Comparison of ENCODE assay signal across 13 cellular contexts in genomic region chr14:95184413-95184790, GRCh38. TPM values are rescaled to one million over a fixed set of nuclear protein-coding genes. Genes with fewer than 3 reads are reported as not detected.
A peak's percentile ranks its signal among the peaks of the same experiment; 100 is the strongest.
DNase-seq lines count a peak whose midpoint lies in the region; ATAC-seq and TF ChIP-seq lines count a peak whose summit lies in the region.
"Had no signal": no experiment of that assay in that cellular context is flagged by ENCODE, and none has a peak within 500 bp of the region (broad histone marks: within the 10 kb centered on the region; RNA-seq: fewer than 3 reads in every experiment).

No MANE protein-coding gene starts in this region.

- no peaks in the 10 kb centered on the region for H3K9me3 ChIP-seq in skeletal muscle tissue (ENCODE audit: control insufficient read depth in 3 of 3, low read length in 3 of 3)
- peaks cover 6% of the 10 kb centered on the region for H3K9me3 ChIP-seq in neural progenitor cell (ENCODE audit: low read depth)

- no peak for DNase-seq in Calu3
- peak; percentile 65 for DNase-seq in coronary artery (ENCODE audit: low spot score)
- DNase-seq in stimulated activated effector memory CD8-positive, alpha-beta T cell treated with anti-CD3 and anti-CD28 coated beads, Interleukin-12 subunit alpha, Interleukin-12 subunit beta, amount 100 ng/mL, for 72 hours (ENCODE audit: low spot score in 2 of 2) = no peak
- no peak for DNase-seq in neural progenitor cell (ENCODE audit: low spot score)
- DNase-seq in Kasumi-1 (lab: John Stamatoyannopoulos, UW) = no peak
- DNase-seq: erythroblast, GM23248, RPMI8226, T-helper 2 cell had no signal

- H3K9me3 Mint-ChIP-seq in Calu3 (ENCODE audit: low read depth, unreplicated experiment) (no peaks in the 10 kb centered on the region), neural progenitor cell (peaks cover 10% of the 10 kb centered on the region)
- H3K9me3 Mint-ChIP-seq in stimulated activated effector memory CD8-positive, alpha-beta T cell treated with anti-CD3 and anti-CD28 coated beads, Interleukin-12 subunit alpha, Interleukin-12 subunit beta, amount 100 ng/mL, for 72 hours = no peaks in the 10 kb centered on the region

- ATAC-seq in stimulated activated effector memory CD8-positive, alpha-beta T cell treated with anti-CD3 and anti-CD28 coated beads, Interleukin-12 subunit alpha, Interleukin-12 subunit beta, amount 100 ng/mL, for 72 hours = no peak
- no peak for ATAC-seq in GM19463 (IDR thresholded peaks at IDR 0.05; ENCODE audit: unreplicated experiment)
- ATAC-seq: activated naive CD4-positive, alpha-beta T cell treated with anti-CD3 and anti-CD28 coated beads, Interleukin-2, amount 50 U/mL, for 72 hours had no signal

- peak overlapping the region; percentile 17 to 70 for H3K27ac ChIP-seq in coronary artery
- peak overlapping the region; percentile 21 for H3K27ac ChIP-seq in layer of hippocampus (ENCODE audit: low read depth, low read length)
- peak overlapping the region; percentile 77 for H3K27ac ChIP-seq in skeletal muscle tissue (ENCODE audit: low read depth, low read length)
- no peak overlapping the region for H3K27ac ChIP-seq in neural progenitor cell
- H3K27ac ChIP-seq: GM23248 had no signal

- H3K36me3 Mint-ChIP-seq in Calu3 (ENCODE audit: insufficient read depth, unreplicated experiment) (peaks cover 34% of the 10 kb centered on the region), neural progenitor cell (peaks cover 10% of the 10 kb centered on the region)
- no peaks in the 10 kb centered on the region for H3K36me3 Mint-ChIP-seq in stimulated activated effector memory CD8-positive, alpha-beta T cell treated with anti-CD3 and anti-CD28 coated beads, Interleukin-12 subunit alpha, Interleukin-12 subunit beta, amount 100 ng/mL, for 72 hours

- no peak overlapping the region for H3K4me2 ChIP-seq in neural progenitor cell

- peaks cover 0 to 6% (median 3%) of the 10 kb centered on the region in 3 donors for H3K36me3 ChIP-seq in skeletal muscle tissue (ENCODE audit: control insufficient read depth in 3 of 3, insufficient read depth in 3 of 3, low read length in 3 of 3)
- H3K36me3 ChIP-seq in neural progenitor cell = no peaks in the 10 kb centered on the region

- intact Hi-C loops in Calu3 (cut with micrococcal nuclease; ENCODE audit: unreplicated experiment) = loop anchor here (5.0 kb wide), 1 partner anchor 178 kb away; no protein-coding TSS in a partner anchor

- H4K20me1 ChIP-seq in neural progenitor cell (ENCODE audit: low read depth) = no peaks in the 10 kb centered on the region

- H3K27me3 ChIP-seq in layer of hippocampus (ENCODE audit: control insufficient read depth, insufficient read depth, low read length) (no peaks in the 10 kb centered on the region), skeletal muscle tissue (ENCODE audit: control insufficient read depth in 3 of 3, insufficient read depth in 3 of 3, low read length in 3 of 3) (no peaks in the 10 kb centered on the region), neural progenitor cell (no peaks in the 10 kb centered on the region)

- no peaks in the 10 kb centered on the region for H3F3A ChIP-seq in neural progenitor cell (ENCODE audit: low read depth)

- CTCF ChIA-PET in Calu3 (lab: Charles Lee) = interaction anchor here (0.6 to 1.8 kb wide), 7 partner anchors 10 to 152 kb away, joined by 3 to 5 read pairs (median 4); partner anchors contain the start of gene DICER1

- BruUV-seq in Calu3 (replicated peaks; lab: Mats Ljungman, UMichigan) = no TSS peak

- H3K4me1 Mint-ChIP-seq in Calu3 (ENCODE audit: low read depth, unreplicated experiment) (peaks cover 25% of the 10 kb centered on the region), neural progenitor cell (peaks cover 3% of the 10 kb centered on the region)
- no peaks in the 10 kb centered on the region for H3K4me1 Mint-ChIP-seq in stimulated activated effector memory CD8-positive, alpha-beta T cell treated with anti-CD3 and anti-CD28 coated beads, Interleukin-12 subunit alpha, Interleukin-12 subunit beta, amount 100 ng/mL, for 72 hours

- H3K27ac Mint-ChIP-seq in Calu3 (ENCODE audit: unreplicated experiment) = peak overlapping the region; percentile 85
- H3K27ac Mint-ChIP-seq in stimulated activated effector memory CD8-positive, alpha-beta T cell treated with anti-CD3 and anti-CD28 coated beads, Interleukin-12 subunit alpha, Interleukin-12 subunit beta, amount 100 ng/mL, for 72 hours = no peak overlapping the region
- no peak overlapping the region for H3K27ac Mint-ChIP-seq in neural progenitor cell
- H3K27ac Mint-ChIP-seq: activated naive CD4-positive, alpha-beta T cell treated with anti-CD3 and anti-CD28 coated beads, Interleukin-2, amount 50 U/mL, for 72 hours had no signal

- H3K9ac ChIP-seq in skeletal muscle tissue (ENCODE audit: low read depth in 1 of 3, low read length in 3 of 3) (no peak overlapping the region), neural progenitor cell (no peak overlapping the region)
- H3K9ac ChIP-seq: GM23248 had no signal

- H2AFZ ChIP-seq in neural progenitor cell (replicated peaks) = no peak overlapping the region
- H2AFZ ChIP-seq: GM23248 had no signal

- no peaks in the 10 kb centered on the region for H3K27me3 Mint-ChIP-seq in Calu3 (ENCODE audit: unreplicated experiment)
- no peaks in the 10 kb centered on the region for H3K27me3 Mint-ChIP-seq in neural progenitor cell (ENCODE audit: insufficient read depth, low read depth)

- TF ChIP-seq CTCF in Calu3 (IDR thresholded peaks at IDR 0.05; ENCODE audit: unreplicated experiment) = no peak
- TF ChIP-seq CTCF in coronary artery (IDR thresholded peaks at IDR 0.05) = no peak
- no peak for TF ChIP-seq CTCF in neural progenitor cell (IDR thresholded peaks at IDR 0.05)

- H3K4me1 ChIP-seq in skeletal muscle tissue (ENCODE audit: control insufficient read depth in 3 of 3, insufficient read depth in 3 of 3, low read length in 3 of 3) = peaks cover 18 to 34% (median 28%) of the 10 kb centered on the region in 3 donors
- H3K4me1 ChIP-seq in neural progenitor cell = peaks cover 8% of the 10 kb centered on the region

- H3K4me3 Mint-ChIP-seq in Calu3 (ENCODE audit: low read depth, unreplicated experiment) (peak overlapping the region; percentile 53), neural progenitor cell (no peak overlapping the region)
- H3K4me3 Mint-ChIP-seq in stimulated activated effector memory CD8-positive, alpha-beta T cell treated with anti-CD3 and anti-CD28 coated beads, Interleukin-12 subunit alpha, Interleukin-12 subunit beta, amount 100 ng/mL, for 72 hours = no peak overlapping the region

- H3K79me2 ChIP-seq in neural progenitor cell (ENCODE audit: low read depth) = no peaks in the 10 kb centered on the region

- H3K4me3 ChIP-seq in coronary artery (no peak overlapping the region), skeletal muscle tissue (ENCODE audit: low read length in 3 of 3) (no peak overlapping the region), neural progenitor cell (no peak overlapping the region)
- H3K4me3 ChIP-seq: GM23248 had no signal

RNA-seq across cellular contexts. Expression of gene DICER1, which starts 27.1 kb away (rescaled TPM):
- 53.8 and 58.7 TPM in 2 replicates for total RNA-seq in Calu3 (2022)
- total RNA-seq in skeletal muscle tissue = 107 TPM
- 56.7 and 70.0 TPM in 2 replicates for total RNA-seq in neural progenitor cell (ENCODE audit: low replicate concordance)
